In the genomic region with DNA sequence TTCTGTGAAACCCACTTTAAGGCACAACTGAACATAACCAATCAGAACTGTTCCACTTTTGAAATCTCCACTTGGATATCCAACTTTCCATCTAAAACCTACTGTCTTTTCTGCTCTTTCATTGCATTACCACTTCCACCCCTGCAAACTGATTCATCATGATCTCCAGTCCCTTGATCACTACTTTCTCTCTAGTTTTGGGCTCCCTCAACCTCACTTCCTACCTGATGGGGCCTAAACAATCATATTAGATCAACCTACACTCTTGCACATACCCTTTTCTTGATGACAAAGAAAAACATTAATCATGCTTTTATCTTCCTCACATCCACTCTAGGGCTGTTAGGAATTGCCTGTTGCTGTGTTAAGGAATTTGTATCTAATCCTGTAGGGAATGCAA, we compare ENCODE assay signal across 16 cellular contexts.
"Had no signal": no experiment of that assay in that cellular context is flagged by ENCODE, and none has a peak within 500 bp of the region (broad histone marks: within the 10 kb centered on the region; RNA-seq: fewer than 3 reads in every experiment).

No MANE protein-coding gene starts in this region.

- H3K9me3 Mint-ChIP-seq: neural progenitor cell, T-cell, type B pancreatic cell had no signal

- H3K27ac ChIP-seq: left lung, neural progenitor cell, prostate gland, right atrium auricular region, testis had no signal

- H3K27ac Mint-ChIP-seq: neural progenitor cell, T-cell, type B pancreatic cell had no signal

- H3K4me1 ChIP-seq: left lung, neural progenitor cell, right atrium auricular region, testis had no signal

- H3K36me3 Mint-ChIP-seq: type B pancreatic cell had no signal

- H3K27me3 ChIP-seq: left lung, neural progenitor cell, right atrium auricular region, testis had no signal

- H3K27me3 Mint-ChIP-seq: T-cell, type B pancreatic cell had no signal

- ATAC-seq: left lung, SK-N-SH treated with all-trans-retinoic acid at 6 μM for 48 hours, T-cell had no signal

- H3K36me3 ChIP-seq: left lung, neural progenitor cell, prostate gland, right atrium auricular region had no signal

- H3K4me3 Mint-ChIP-seq: neural progenitor cell, T-cell, type B pancreatic cell had no signal

- H3K4me1 Mint-ChIP-seq: neural progenitor cell had no signal

- H3K9me3 ChIP-seq: left lung, prostate gland, right atrium auricular region, testis had no signal

- DNase-seq: activated gamma-delta T cell; effector CD4-positive, alpha-beta T cell; hypothalamus; kidney; left lung; stimulated activated CD4-positive, alpha-beta T cell treated with anti-CD3 and anti-CD28 coated beads, Interleukin-12 subunit alpha, Interleukin-12 subunit beta, amount 100 ng/mL, for 4 hours; stimulated activated CD4-positive, alpha-beta T cell treated with anti-CD3 and anti-CD28 coated beads, Interleukin-1b, Interleukin-23, amount 100 ng/mL, for 48 hours; stimulated activated CD8-positive, alpha-beta memory T cell treated with anti-CD3 and anti-CD28 coated beads, Interleukin-4, amount 100 ng/mL, for 48 hours; T-cell; T1000; testis had no signal

- H3K4me3 ChIP-seq: left lung, neural progenitor cell, prostate gland, right atrium auricular region, testis had no signal
